Comparison of ENCODE assay signal across 16 cellular contexts in the genomic region with DNA sequence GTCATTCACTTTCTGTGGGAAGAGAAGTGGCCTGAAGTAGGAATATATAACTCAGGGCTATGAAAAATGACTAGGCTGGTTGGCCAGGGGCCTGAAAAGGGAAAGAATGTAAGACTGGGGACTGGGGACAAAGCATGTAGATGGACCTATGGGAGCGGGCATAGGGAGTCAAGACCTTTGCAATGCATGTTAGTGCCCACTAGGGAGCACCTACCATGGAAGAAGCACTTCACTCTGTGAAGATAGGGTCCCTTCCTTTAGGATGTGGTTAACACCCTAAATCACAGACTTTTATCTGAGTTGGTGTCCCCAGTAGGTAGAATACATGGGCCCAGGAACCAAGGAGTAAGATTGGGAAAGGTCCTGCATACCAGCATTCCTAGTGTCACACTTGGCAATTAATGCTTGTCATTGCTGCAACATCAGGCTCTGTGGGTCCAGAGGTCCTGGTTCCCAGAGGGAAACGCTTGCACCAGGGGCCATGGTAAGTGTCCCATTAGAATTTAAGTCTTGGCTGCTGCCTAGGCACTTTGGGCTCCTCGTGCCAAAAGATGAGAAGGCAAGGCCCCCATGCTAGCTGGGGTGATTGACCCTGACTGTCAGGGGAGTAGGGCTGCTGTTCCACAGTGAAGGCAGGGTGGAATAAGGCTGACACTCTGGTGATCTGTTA.
DNase-seq lines count a peak whose midpoint lies in the region; ATAC-seq and TF ChIP-seq lines count a peak whose summit lies in the region.
"Had no signal": no experiment of that assay in that cellular context is flagged by ENCODE, and none has a peak within 500 bp of the region (broad histone marks: within the 10 kb centered on the region; RNA-seq: fewer than 3 reads in every experiment).

No MANE protein-coding gene starts in this region.

- TF ChIP-seq CTCF in C4-2B (conservative IDR thresholded peaks at IDR 0.05) (peak; percentile 26), GM13977 (IDR thresholded peaks at IDR 0.05; ENCODE audit: extremely low read depth, insufficient read depth, missing control alignments) (peak; percentile 27), OCI-LY3 (IDR thresholded peaks at IDR 0.05; ENCODE audit: low read depth, low read length) (peak; percentile 39), foreskin keratinocyte (conservative IDR thresholded peaks at IDR 0.05) (peak; percentile 15)

- no peak for TF ChIP-seq POLR2A in GM18505 (IDR thresholded peaks at IDR 0.05; ENCODE audit: borderline replicate concordance, extremely low read depth, insufficient read depth, insufficient read length)

- no peak overlapping the region for H3K4me2 ChIP-seq in OCI-LY3 (ENCODE audit: low read length)
- H3K4me2 ChIP-seq: BLaER1, hepatocyte had no signal

- H3K79me2 ChIP-seq in OCI-LY3 (ENCODE audit: low read length): no peaks in the 10 kb centered on the region
- H3K79me2 ChIP-seq: hepatocyte had no signal

- H3K4me1 ChIP-seq in OCI-LY3 (ENCODE audit: low read length) (no peaks in the 10 kb centered on the region), foreskin keratinocyte (no peaks in the 10 kb centered on the region)
- H3K4me1 ChIP-seq: lower lobe of right lung, sigmoid colon had no signal

- H3K27me3 ChIP-seq in OCI-LY3 (ENCODE audit: low read depth, low read length): 0 out of 2 replicates have a peak, but pooled peaks cover 2% of the 10 kb centered on the region
- peaks cover 37% of the 10 kb centered on the region for H3K27me3 ChIP-seq in foreskin keratinocyte
- H3K27me3 ChIP-seq: BLaER1, sigmoid colon had no signal

- H3K4me3 ChIP-seq in OCI-LY3 (ENCODE audit: low read length): no peak overlapping the region
- H3K4me3 ChIP-seq: BLaER1, hepatocyte, lower lobe of right lung, sigmoid colon had no signal

- ATAC-seq in foreskin keratinocyte: no peak
- ATAC-seq in GM18505 (IDR thresholded peaks at IDR 0.05; ENCODE audit: unreplicated experiment): no peak

- no peaks in the 10 kb centered on the region for H3K9me3 ChIP-seq in OCI-LY3 (ENCODE audit: insufficient read depth, low read length)
- H3K9me3 ChIP-seq: BLaER1, lower lobe of right lung, sigmoid colon had no signal

- H3K27ac ChIP-seq in C4-2B: no peak overlapping the region
- H3K27ac ChIP-seq in OCI-LY3 (ENCODE audit: low read length): no peak overlapping the region
- H3K27ac ChIP-seq in foreskin keratinocyte: no peak overlapping the region
- H3K27ac ChIP-seq: BLaER1, hepatocyte, lower lobe of right lung, sigmoid colon had no signal

- in situ Hi-C loops in GM13977 (cut with MboI; ENCODE audit: low pct_unique_long_range_greater_than_20kb, low sequenced_read_pairs, unreplicated experiment): no loop called here

- no peak overlapping the region for H3K9ac ChIP-seq in OCI-LY3 (ENCODE audit: low read length)
- H3K9ac ChIP-seq: BLaER1 had no signal

- no peak overlapping the region for H2AFZ ChIP-seq in OCI-LY3 (ENCODE audit: low read depth, low read length)
- H2AFZ ChIP-seq: hepatocyte had no signal

- no peaks in the 10 kb centered on the region for H4K20me1 ChIP-seq in OCI-LY3 (ENCODE audit: insufficient read depth, low read length)
- H4K20me1 ChIP-seq: BLaER1 had no signal

- DNase-seq in GM13977 (ENCODE audit: low spot score) (no peak), foreskin keratinocyte (no peak), DMS153 treated with DMSO at 0.1 percent for 48 hours (lab: John Stamatoyannopoulos, UW; ENCODE audit: unreplicated experiment) (no peak), amygdala (lab: John Stamatoyannopoulos, UW) (no peak), GM19240 (ENCODE audit: insufficient read length, low spot score) (no peak)
- DNase-seq: activated CD8-positive, alpha-beta memory T cell treated with anti-CD3 and anti-CD28 coated beads for 24 hours; activated naive CD4-positive, alpha-beta T cell treated with anti-CD3 and anti-CD28 coated beads, Interleukin-2, amount 10 ng/mL, durations not matched to agents 7 days and 5 days; lower lobe of right lung; NCI-H345; nephron progenitor cell; sigmoid colon had no signal

- no peaks in the 10 kb centered on the region for H3K36me3 ChIP-seq in OCI-LY3 (replicated peaks; ENCODE audit: low read depth, low read length)
- H3K36me3 ChIP-seq: BLaER1, lower lobe of right lung, sigmoid colon had no signal
